11 cellular contexts compared by ENCODE assay signal in the genomic region with DNA sequence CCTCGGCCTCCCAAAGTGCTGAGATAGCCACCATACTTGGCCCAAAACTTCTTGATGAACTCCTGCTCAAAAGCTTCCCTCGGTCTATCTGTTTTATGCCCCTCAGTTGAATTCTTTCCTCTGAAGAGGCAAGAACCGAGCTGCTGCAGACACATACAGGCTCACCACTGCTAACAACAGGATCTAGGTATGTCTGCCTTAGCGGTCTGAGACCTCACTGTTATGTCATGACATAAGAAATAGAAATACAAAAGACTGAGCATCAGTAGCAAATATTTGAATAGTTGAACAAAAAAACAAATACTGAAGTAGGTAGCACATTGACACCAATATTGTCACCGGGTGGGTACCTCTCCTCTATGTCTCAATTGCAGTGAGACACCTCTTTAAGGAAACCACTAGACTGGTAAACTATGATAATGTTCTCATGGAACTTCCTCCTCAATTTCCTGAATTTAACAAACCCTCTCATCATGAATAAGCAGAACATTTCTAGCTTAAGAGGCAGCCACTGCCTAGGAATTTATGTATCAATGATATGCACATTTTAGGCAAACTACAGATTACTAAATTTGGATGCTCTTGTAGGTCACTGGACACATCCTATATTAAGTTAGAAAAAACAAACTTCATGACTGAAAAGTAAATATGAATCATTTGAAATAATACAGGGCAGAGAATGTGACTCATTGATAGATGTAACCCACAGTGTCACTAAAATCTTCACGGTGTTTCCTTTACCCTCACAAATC. TPM values are rescaled to one million over a fixed set of nuclear protein-coding genes. Genes with fewer than 3 reads are reported as not detected.
A peak's percentile ranks its signal among the peaks of the same experiment; 100 is the strongest.
DNase-seq lines count a peak whose midpoint lies in the region; ATAC-seq and TF ChIP-seq lines count a peak whose summit lies in the region.
"Had no signal": no experiment of that assay in that cellular context is flagged by ENCODE, and none has a peak within 500 bp of the region (broad histone marks: within the 10 kb centered on the region; RNA-seq: fewer than 3 reads in every experiment).

No MANE protein-coding gene starts in this region.

- no peaks in the 10 kb centered on the region for H3K9me3 Mint-ChIP-seq in T-helper 2 cell treated with Interferon-gamma antibody and Interleukin-4, amounts not matched to agents 5 μg/mL and 100 μg/mL, for 36 hours
- H3K9me3 Mint-ChIP-seq in glutamatergic neuron (ENCODE audit: unreplicated experiment) = no peaks in the 10 kb centered on the region
- H3K9me3 Mint-ChIP-seq: brain had no signal

- no peak overlapping the region for H3K4me3 ChIP-seq in AG10803 (ENCODE audit: low read length)

- H3K4me3 Mint-ChIP-seq in T-helper 2 cell treated with Interferon-gamma antibody and Interleukin-4, amounts not matched to agents 5 μg/mL and 100 μg/mL, for 36 hours = peak overlapping the region; percentile 38
- no peak overlapping the region for H3K4me3 Mint-ChIP-seq in glutamatergic neuron (ENCODE audit: unreplicated experiment)
- H3K4me3 Mint-ChIP-seq: brain had no signal

- peak overlapping the region; percentile 73 for H3K27ac Mint-ChIP-seq in T-helper 2 cell treated with Interferon-gamma antibody and Interleukin-4, amounts not matched to agents 5 μg/mL and 100 μg/mL, for 36 hours
- no peak overlapping the region for H3K27ac Mint-ChIP-seq in glutamatergic neuron (ENCODE audit: unreplicated experiment)
- H3K27ac Mint-ChIP-seq: brain had no signal

- H3K4me1 Mint-ChIP-seq in T-helper 2 cell treated with Interferon-gamma antibody and Interleukin-4, amounts not matched to agents 5 μg/mL and 100 μg/mL, for 36 hours (ENCODE audit: low read depth) = peaks cover 15% of the 10 kb centered on the region
- no peaks in the 10 kb centered on the region for H3K4me1 Mint-ChIP-seq in glutamatergic neuron (ENCODE audit: low read depth, unreplicated experiment)
- H3K4me1 Mint-ChIP-seq: brain had no signal

- TF ChIP-seq CTCF in AG10803 (conservative IDR thresholded peaks at IDR 0.05; ENCODE audit: low read length) (no peak), glutamatergic neuron (IDR thresholded peaks at IDR 0.05; ENCODE audit: partially characterized antibody, unreplicated experiment) (no peak)

- ATAC-seq in GM21619 (IDR thresholded peaks at IDR 0.05; ENCODE audit: unreplicated experiment) (peak; percentile 36), HG03571 (IDR thresholded peaks at IDR 0.05; ENCODE audit: unreplicated experiment) (no peak)

- no peaks in the 10 kb centered on the region for H3K36me3 Mint-ChIP-seq in T-helper 2 cell treated with Interferon-gamma antibody and Interleukin-4, amounts not matched to agents 5 μg/mL and 100 μg/mL, for 36 hours (ENCODE audit: low read depth)
- no peaks in the 10 kb centered on the region for H3K36me3 Mint-ChIP-seq in glutamatergic neuron (ENCODE audit: unreplicated experiment)
- H3K36me3 Mint-ChIP-seq: brain had no signal

- no peaks in the 10 kb centered on the region for H3K27me3 Mint-ChIP-seq in T-helper 2 cell treated with Interferon-gamma antibody and Interleukin-4, amounts not matched to agents 5 μg/mL and 100 μg/mL, for 36 hours (ENCODE audit: low read depth)
- peaks cover 1% of the 10 kb centered on the region for H3K27me3 Mint-ChIP-seq in glutamatergic neuron (ENCODE audit: unreplicated experiment)

- DNase-seq in AG10803 (ENCODE audit: low read depth) (peak; percentile 17), fibroblast of peridontal ligament (ENCODE audit: extremely low read depth) (peak; percentile 50), DMS 273 treated with DMSO at 0.1 percent for 48 hours (lab: John Stamatoyannopoulos, UW) (no peak), COLO829 (ENCODE audit: low spot score) (no peak), glutamatergic neuron (no peak)
- DNase-seq in T-helper 2 cell treated with Interferon-gamma antibody and Interleukin-4, amounts not matched to agents 5 μg/mL and 100 μg/mL, for 36 hours (ENCODE audit: low spot score) = no peak
- DNase-seq: H7; stimulated activated naive CD4-positive, alpha-beta T cell had no signal

RNA-seq across cellular contexts. Expression of gene STXBP5, which starts 9.4 kb away (rescaled TPM):
- 14.6 TPM for total RNA-seq in glutamatergic neuron (ENCODE audit: unreplicated experiment)

Comparison
In these comparisons a context has a peak if more than half of its experiments do, and no peak if none do; other contexts are left out.
1. DNase-seq: peak in AG10803 (single experiment) and fibroblast of peridontal ligament (single experiment); none in T-helper 2 cell treated with Interferon-gamma antibody and Interleukin-4, amounts not matched to agents 5 μg/mL and 100 μg/mL, for 36 hours (single experiment), DMS 273 treated with DMSO at 0.1 percent for 48 hours (single experiment), COLO829 (single experiment) and glutamatergic neuron (single experiment).